In genomic region chr1:39130297-39130696, GRCh38 we compare ENCODE assay signal across 9 cellular contexts.
DNase-seq lines count a peak whose midpoint lies in the region; ATAC-seq, FAIRE-seq and TF ChIP-seq lines count a peak whose summit lies in the region.
"Had no signal": no experiment of that assay in that cellular context is flagged by ENCODE, and none has a peak within 500 bp of the region (broad histone marks: within the 10 kb centered on the region; RNA-seq: fewer than 3 reads in every experiment).

No MANE protein-coding gene starts in this region.

- H3K36me3 Mint-ChIP-seq in activated T-helper 17 cell treated with anti-CD3 and anti-CD28 coated beads, Interleukin-2, amount 50 U/mL, for 72 hours (ENCODE audit: low read depth): peaks cover 2% of the 10 kb centered on the region

- ATAC-seq in activated T-helper 17 cell treated with anti-CD3 and anti-CD28 coated beads, Interleukin-2, amount 50 U/mL, for 72 hours (replicated peaks): peak; percentile 21
- no peak for ATAC-seq in HG03159 (IDR thresholded peaks at IDR 0.05; ENCODE audit: unreplicated experiment)

- H3K4me3 ChIP-seq in spleen: no peak overlapping the region
- H3K4me3 ChIP-seq in effector memory CD4-positive, alpha-beta T cell (ENCODE audit: insufficient read depth, low read depth, low read length, poor library complexity, severe bottlenecking): no peak overlapping the region

- H3K27ac ChIP-seq in spleen: peak overlapping the region in 5 of 8 donors; percentile 20 to 81 (median 25)
- H3K27ac ChIP-seq in effector memory CD4-positive, alpha-beta T cell (ENCODE audit: insufficient read depth, low read length, poor library complexity, severe bottlenecking): no peak overlapping the region

- no peaks in the 10 kb centered on the region for H3K4me1 Mint-ChIP-seq in activated T-helper 17 cell treated with anti-CD3 and anti-CD28 coated beads, Interleukin-2, amount 50 U/mL, for 72 hours

- no peaks in the 10 kb centered on the region for H3K9me3 Mint-ChIP-seq in activated T-helper 17 cell treated with anti-CD3 and anti-CD28 coated beads, Interleukin-2, amount 50 U/mL, for 72 hours

- no peak for TF ChIP-seq CTCF in spleen (IDR thresholded peaks at IDR 0.05 in 8 of 11, conservative IDR thresholded peaks at IDR 0.05 in 3 of 11)

- H3K36me3 ChIP-seq in spleen: peaks cover 0 to 6% (median 0%) of the 10 kb centered on the region in 6 donors
- H3K36me3 ChIP-seq in effector memory CD4-positive, alpha-beta T cell (ENCODE audit: control insufficient read depth, insufficient read depth, low read length): no peaks in the 10 kb centered on the region

- H3K27me3 Mint-ChIP-seq in activated T-helper 17 cell treated with anti-CD3 and anti-CD28 coated beads, Interleukin-2, amount 50 U/mL, for 72 hours: no peaks in the 10 kb centered on the region

- TF ChIP-seq POLR2A in H54 (IDR thresholded peaks at IDR 0.05; ENCODE audit: low read depth, low read length) (no peak), spleen (IDR thresholded peaks at IDR 0.05) (no peak)

- 37 to 59% (median 41%) methylated on average over 1 of the region's 1 CpG for WGBS in spleen, 5 donors

- no peaks in the 10 kb centered on the region for H3K27me3 ChIP-seq in spleen (replicated peaks in 1 of 7)
- no peaks in the 10 kb centered on the region for H3K27me3 ChIP-seq in effector memory CD4-positive, alpha-beta T cell (replicated peaks; ENCODE audit: control insufficient read depth, insufficient read depth, low read length, poor library complexity, severe bottlenecking)

- peak; percentile 89 for FAIRE-seq in H54 (lab: Jason Lieb, UNC)

- H3K27ac Mint-ChIP-seq in activated T-helper 17 cell treated with anti-CD3 and anti-CD28 coated beads, Interleukin-2, amount 50 U/mL, for 72 hours: no peak overlapping the region

- H3K4me1 ChIP-seq in spleen: peaks cover 7 to 74% (median 48%) of the 10 kb centered on the region in 6 donors
- H3K4me1 ChIP-seq in effector memory CD4-positive, alpha-beta T cell (ENCODE audit: control insufficient read depth, insufficient read depth, low read length, poor library complexity, severe bottlenecking): no peaks in the 10 kb centered on the region

- H3K4me3 Mint-ChIP-seq in activated T-helper 17 cell treated with anti-CD3 and anti-CD28 coated beads, Interleukin-2, amount 50 U/mL, for 72 hours: no peak overlapping the region

- intact Hi-C loops in spleen (cut with DNase I; ENCODE audit: low total_unique reads): no loop called here

- H3K9me3 ChIP-seq in spleen: no peaks in the 10 kb centered on the region
- H3K9me3 ChIP-seq in effector memory CD4-positive, alpha-beta T cell (ENCODE audit: control insufficient read depth, low read length): no peaks in the 10 kb centered on the region

- DNase-seq in H54 (ENCODE audit: insufficient read length, low spot score) (peak; percentile 63), foreskin melanocyte (peak; percentile 94), spleen (no peak), NCI-H146 treated with DMSO at 0.1 percent for 48 hours (lab: John Stamatoyannopoulos, UW; ENCODE audit: unreplicated experiment) (no peak)
- DNase-seq in effector memory CD4-positive, alpha-beta T cell: no peak
- no peak for DNase-seq in activated naive CD4-positive, alpha-beta T cell treated with anti-CD3 and anti-CD28 coated beads, Interleukin-2, amount 50 U/mL, for 16 hours
- DNase-seq: MV-4-11 had no signal

Comparison
In these comparisons a context has a peak if more than half of its experiments do, and no peak if none do; other contexts are left out.
1. DNase-seq: peak in H54 (single experiment) and foreskin melanocyte (single experiment); none in spleen (single experiment), effector memory CD4-positive, alpha-beta T cell (0 of 3), activated naive CD4-positive, alpha-beta T cell treated with anti-CD3 and anti-CD28 coated beads, Interleukin-2, amount 50 U/mL, for 16 hours (single experiment) and NCI-H146 treated with DMSO at 0.1 percent for 48 hours (single experiment).